In genomic region chr19:5985098-5985783, GRCh38 we compare ENCODE assay signal across 13 cellular contexts. TPM values are rescaled to one million over a fixed set of nuclear protein-coding genes. Genes with fewer than 3 reads are reported as not detected.
DNase-seq lines count a peak whose midpoint lies in the region; ATAC-seq, FAIRE-seq and TF ChIP-seq lines count a peak whose summit lies in the region.
"Had no signal": no experiment of that assay in that cellular context is flagged by ENCODE, and none has a peak within 500 bp of the region (broad histone marks: within the 10 kb centered on the region; RNA-seq: fewer than 3 reads in every experiment).

No MANE protein-coding gene starts in this region.

- no peak overlapping the region for H3K4ac ChIP-seq in trophoblast cell (ENCODE audit: low read depth, low read length)

- no peaks in the 10 kb centered on the region for H3K79me2 ChIP-seq in trophoblast cell (ENCODE audit: control insufficient read depth, insufficient read depth, low read length, poor library complexity)

- H2AK5ac ChIP-seq in trophoblast cell (ENCODE audit: low read length): no peak overlapping the region

- BruUV-seq in Panc1 (replicated peaks; lab: Mats Ljungman, UMichigan): no TSS peak

- H4K91ac ChIP-seq in trophoblast cell (ENCODE audit: low read depth, low read length): no peak overlapping the region

- ATAC-seq in Panc1: 0 out of 2 replicates have a peak, but pooled peaks have one; percentile 14
- ATAC-seq: gastroesophageal sphincter had no signal

- POLR2A ChIA-PET in Panc1 (lab: Charles Lee): no interaction called here

- H4K12ac ChIP-seq in trophoblast cell (ENCODE audit: low read depth, low read length): no peak overlapping the region

- no peaks in the 10 kb centered on the region for H3K27me3 ChIP-seq in Panc1 (ENCODE audit: control insufficient read depth, insufficient read depth, low read length)
- H3K27me3 ChIP-seq in trophoblast cell (ENCODE audit: insufficient read depth, low read length): no peaks in the 10 kb centered on the region
- H3K27me3 ChIP-seq: cardiac muscle cell, gastroesophageal sphincter had no signal

- no peaks in the 10 kb centered on the region for H3K36me3 ChIP-seq in Panc1 (ENCODE audit: control insufficient read depth, insufficient read depth, low read length)
- no peaks in the 10 kb centered on the region for H3K36me3 ChIP-seq in trophoblast cell (ENCODE audit: control insufficient read depth in 1 of 2, insufficient read depth in 2 of 2, low read length in 2 of 2)
- H3K36me3 ChIP-seq: cardiac muscle cell, gastroesophageal sphincter had no signal

- no peak overlapping the region for H3K4me3 Mint-ChIP-seq in activated T-cell treated with anti-CD3 and anti-CD28 coated beads, Interleukin-2, amount 50 U/mL, for 24 hours
- H3K4me3 Mint-ChIP-seq: memory B cell had no signal

- no peak for TF ChIP-seq CTCF in Panc1 (IDR thresholded peaks at IDR 0.05)
- TF ChIP-seq CTCF in epithelial cell of proximal tubule (conservative IDR thresholded peaks at IDR 0.05; ENCODE audit: low read depth, low read length): no peak

- peaks cover 41% of the 10 kb centered on the region for H3K4me1 Mint-ChIP-seq in activated T-cell treated with anti-CD3 and anti-CD28 coated beads, Interleukin-2, amount 50 U/mL, for 24 hours (ENCODE audit: low read depth)

- H3K79me1 ChIP-seq in trophoblast cell (ENCODE audit: low read length): no peaks in the 10 kb centered on the region

- H3K14ac ChIP-seq in trophoblast cell (ENCODE audit: low read length): no peak overlapping the region

- H3K36me3 Mint-ChIP-seq in activated T-cell treated with anti-CD3 and anti-CD28 coated beads, Interleukin-2, amount 50 U/mL, for 24 hours (ENCODE audit: low read depth): peaks cover 7% of the 10 kb centered on the region
- H3K36me3 Mint-ChIP-seq: memory B cell had no signal

- H3K18ac ChIP-seq in trophoblast cell (ENCODE audit: low read length): no peak overlapping the region

- H3K4me3 ChIP-seq in Panc1 (ENCODE audit: low read depth in 2 of 2, low read length in 2 of 2) (no peak overlapping the region), epithelial cell of proximal tubule (ENCODE audit: low read depth, low read length) (no peak overlapping the region), trophoblast cell (ENCODE audit: low read depth, low read length) (no peak overlapping the region)
- H3K4me3 ChIP-seq: cardiac muscle cell, gastroesophageal sphincter had no signal

- H2BK120ac ChIP-seq in trophoblast cell (ENCODE audit: insufficient read depth, low read length, poor library complexity): no peak overlapping the region

- CTCF ChIA-PET in Panc1 (lab: Charles Lee): interaction anchor here (0.7 kb wide), 1 partner anchor 381 kb away, joined by 7 read pairs; no protein-coding TSS in a partner anchor

- H3K9me3 ChIP-seq in Panc1 (ENCODE audit: control insufficient read depth, insufficient read depth, low read depth, low read length) (no peaks in the 10 kb centered on the region), trophoblast cell (ENCODE audit: insufficient read depth, low read depth, low read length) (peaks cover 2% of the 10 kb centered on the region)
- H3K9me3 ChIP-seq: gastroesophageal sphincter had no signal

- H3K4me1 ChIP-seq in Panc1 (ENCODE audit: control insufficient read depth, insufficient read depth, low read length) (peaks cover 8% of the 10 kb centered on the region; the same call in 1 of the 2 replicates), trophoblast cell (ENCODE audit: control insufficient read depth in 1 of 2, insufficient read depth in 2 of 2, low read length in 2 of 2) (peaks cover 4 to 7% of the 10 kb centered on the region in 2 experiments)

- H2BK5ac ChIP-seq in trophoblast cell (ENCODE audit: low read depth, low read length, poor library complexity): no peak overlapping the region

- H2AFZ ChIP-seq in trophoblast cell (ENCODE audit: insufficient read depth, low read length, poor library complexity): no peak overlapping the region

- no peaks in the 10 kb centered on the region for H3K9me3 Mint-ChIP-seq in activated T-cell treated with anti-CD3 and anti-CD28 coated beads, Interleukin-2, amount 50 U/mL, for 24 hours
- H3K9me3 Mint-ChIP-seq: memory B cell had no signal

- no peak overlapping the region for H4K8ac ChIP-seq in trophoblast cell (ENCODE audit: low read depth, low read length)

- DNase-seq in EH (ENCODE audit: low read depth) (peak; percentile 67), Panc1 (ENCODE audit: low read depth, low spot score) (no peak), epithelial cell of proximal tubule (ENCODE audit: low read depth) (peak; percentile 79), trophoblast cell (peak in 1 of 2 donors; percentile 66), frontal cortex (ENCODE audit: low spot score in 2 of 2) (no peak), KG1 (lab: John Stamatoyannopoulos, UW) (no peak), COLO668 (lab: John Stamatoyannopoulos, UW; ENCODE audit: unreplicated experiment) (no peak)
- no peak for DNase-seq in activated T-cell treated with anti-CD3 and anti-CD28 coated beads, Interleukin-2, amount 50 U/mL, for 24 hours
- DNase-seq: activated CD8-positive, alpha-beta memory T cell treated with anti-CD3 and anti-CD28 coated beads, Interleukin-2, amount 50 U/mL, for 4 hours; NCI-H2029 treated with DMSO at 0.1 percent for 48 hours had no signal

- WGBS in trophoblast cell (ENCODE audit: extremely low coverage, insufficient coverage, insufficient read length): no CpG with 5 or more reads among the region's 12 CpGs

- H3K23ac ChIP-seq in trophoblast cell (ENCODE audit: low read length): no peak overlapping the region

- H3K27ac ChIP-seq in Panc1 (ENCODE audit: low read length): no peak overlapping the region
- no peak overlapping the region for H3K27ac ChIP-seq in trophoblast cell (ENCODE audit: low read depth, low read length)
- H3K27ac ChIP-seq: cardiac muscle cell, gastroesophageal sphincter had no signal

- intact Hi-C loops in Panc1 (cut with micrococcal nuclease; ENCODE audit: unreplicated experiment): loop anchor here (10.0 kb wide), 1 partner anchor 140 kb away; no protein-coding TSS in a partner anchor

- in situ Hi-C loops in Panc1 (cut with HindIII; ENCODE audit: low pct_unique_long_range_greater_than_20kb, low sequenced_read_pairs): no loop called here

- no peak for FAIRE-seq in frontal cortex (lab: Jason Lieb, UNC)

- no peak overlapping the region for H3K27ac Mint-ChIP-seq in activated T-cell treated with anti-CD3 and anti-CD28 coated beads, Interleukin-2, amount 50 U/mL, for 24 hours
- H3K27ac Mint-ChIP-seq: memory B cell had no signal

- H3K27me3 Mint-ChIP-seq in activated T-cell treated with anti-CD3 and anti-CD28 coated beads, Interleukin-2, amount 50 U/mL, for 24 hours: no peaks in the 10 kb centered on the region

- no peak overlapping the region for H2BK12ac ChIP-seq in trophoblast cell (ENCODE audit: low read length)

- H3K9ac ChIP-seq in trophoblast cell (ENCODE audit: low read length): peak overlapping the region; percentile 14

- no peak overlapping the region for H3K4me2 ChIP-seq in trophoblast cell (ENCODE audit: low read length)

RNA-seq across cellular contexts. Expression of gene RANBP3, which starts 7.3 kb away (rescaled TPM):
- total RNA-seq in Panc1 (2021; ENCODE audit: unreplicated experiment) (54.6 TPM), epithelial cell of proximal tubule (77.3 and 81.9 TPM in 2 replicates), frontal cortex (41.6 TPM)
- 69.7 TPM for polyA plus RNA-seq in Panc1 (2012; ENCODE audit: insufficient read length)
- 85.2 and 95.7 TPM in 2 replicates for polyA plus RNA-seq in trophoblast cell (2013)

Comparison
In these comparisons a context has a peak if more than half of its experiments do, and no peak if none do; other contexts are left out.
1. DNase-seq: peak in EH (single experiment) and epithelial cell of proximal tubule (single experiment); none in Panc1 (single experiment), activated T-cell treated with anti-CD3 and anti-CD28 coated beads, Interleukin-2, amount 50 U/mL, for 24 hours (single experiment), frontal cortex (0 of 2), KG1 (single experiment) and COLO668 (single experiment).